Comparison of ENCODE assay signal across 13 cellular contexts in genomic region chr1:49051647-49052046, GRCh38.
A peak's percentile ranks its signal among the peaks of the same experiment; 100 is the strongest.
DNase-seq lines count a peak whose midpoint lies in the region; ATAC-seq and TF ChIP-seq lines count a peak whose summit lies in the region.
"Had no signal": no experiment of that assay in that cellular context is flagged by ENCODE, and none has a peak within 500 bp of the region (broad histone marks: within the 10 kb centered on the region; RNA-seq: fewer than 3 reads in every experiment).

No MANE protein-coding gene starts in this region.

- H3K9me3 ChIP-seq in WERI-Rb-1 (ENCODE audit: severe bottlenecking) (no peaks in the 10 kb centered on the region), SJCRH30 (replicated peaks) (no peaks in the 10 kb centered on the region)
- H3K9me3 ChIP-seq: Caco-2 had no signal

- no peak for ATAC-seq in HG03342 (IDR thresholded peaks at IDR 0.05; ENCODE audit: unreplicated experiment)
- ATAC-seq in esophagus mucosa: no peak

- H3K27ac ChIP-seq in WERI-Rb-1: peak overlapping the region; percentile 54
- no peak overlapping the region for H3K27ac ChIP-seq in SJCRH30
- H3K27ac ChIP-seq: 22Rv1 had no signal

- H3K27me3 ChIP-seq in WERI-Rb-1 (ENCODE audit: insufficient read depth, low read depth, severe bottlenecking) (no peaks in the 10 kb centered on the region), SJCRH30 (no peaks in the 10 kb centered on the region)

- no peak for TF ChIP-seq CTCF in WERI-Rb-1 (IDR thresholded peaks at IDR 0.05; ENCODE audit: low read depth, low read length)

- H3K36me3 ChIP-seq in WERI-Rb-1: no peaks in the 10 kb centered on the region
- no peaks in the 10 kb centered on the region for H3K36me3 ChIP-seq in SJCRH30

- peaks cover 8% of the 10 kb centered on the region for H3K4me1 ChIP-seq in SJCRH30
- H3K4me1 ChIP-seq: Caco-2 had no signal

- DNase-seq in DMS 273 (lab: John Stamatoyannopoulos, UW; ENCODE audit: unreplicated experiment) (peak; percentile 35), DMS 273 treated with DMSO at 0.1 percent for 48 hours (lab: John Stamatoyannopoulos, UW) (no peak), NCI-H146 (lab: John Stamatoyannopoulos, UW) (peak; percentile 14), WERI-Rb-1 (peak; percentile 55), putamen (ENCODE audit: low spot score) (peak; percentile 56), SJCRH30 (no peak)
- DNase-seq: Caco-2, HCEC 1CT, NCI-H2029, NCI-H774 had no signal

- H3K4me3 ChIP-seq in WERI-Rb-1 (ENCODE audit: low read depth, low read length): no peak overlapping the region
- H3K4me3 ChIP-seq in SJCRH30: no peak overlapping the region

Comparison
In these comparisons a context has a peak if more than half of its experiments do, and no peak if none do; other contexts are left out.
1. DNase-seq: peak in DMS 273 (single experiment), NCI-H146 (single experiment), WERI-Rb-1 (single experiment) and putamen (single experiment); none in DMS 273 treated with DMSO at 0.1 percent for 48 hours (single experiment) and SJCRH30 (0 of 2).